14 cellular contexts compared by ENCODE assay signal in genomic region chr22:45880732-45881523, GRCh38.
DNase-seq lines count a peak whose midpoint lies in the region; ATAC-seq, FAIRE-seq and TF ChIP-seq lines count a peak whose summit lies in the region.
"Had no signal": no experiment of that assay in that cellular context is flagged by ENCODE, and none has a peak within 500 bp of the region (broad histone marks: within the 10 kb centered on the region; RNA-seq: fewer than 3 reads in every experiment).

No MANE protein-coding gene starts in this region.

- H3K9me3 Mint-ChIP-seq in brain = no peaks in the 10 kb centered on the region
- H3K9me3 Mint-ChIP-seq: CD8-positive, alpha-beta T cell had no signal

- no peak overlapping the region for H2AFZ ChIP-seq in HepG2 (ENCODE audit: low read length)

- ATAC-seq in HepG2 (peak; percentile 48), HG02623 (IDR thresholded peaks at IDR 0.05; ENCODE audit: unreplicated experiment) (no peak)
- ATAC-seq: CD8-positive, alpha-beta T cell had no signal

- no TSS peak for BruUV-seq in HepG2 (replicated peaks; lab: Mats Ljungman, UMichigan)

- TF ChIP-seq POLR2A in HepG2 (IDR thresholded peaks at IDR 0.05; ENCODE audit: insufficient read depth in 1 of 2, low read depth in 2 of 2, low read length in 2 of 2) = no peak
- TF ChIP-seq POLR2A in sigmoid colon (IDR thresholded peaks at IDR 0.05) = no peak
- TF ChIP-seq POLR2A in tibial nerve (IDR thresholded peaks at IDR 0.05) = no peak

- no peak overlapping the region for H3K9ac ChIP-seq in HepG2 (ENCODE audit: insufficient read depth, low read depth, low read length)

- no peak overlapping the region for H3K4me3 ChIP-seq in H7 (ENCODE audit: insufficient read depth, low read depth, low read length)
- H3K4me3 ChIP-seq in HepG2 (replicated peaks in 1 of 3; ENCODE audit: insufficient read depth in 1 of 3, low read depth in 2 of 3, low read length in 3 of 3) = peak overlapping the region in 2 of 3 experiments; percentile 21 to 37; a peak in 3 of 6 replicates
- peak overlapping the region in 1 of 4 donors; percentile 3 for H3K4me3 ChIP-seq in sigmoid colon
- H3K4me3 ChIP-seq in tibial nerve = peak overlapping the region in 1 of 4 donors; percentile 33
- H3K4me3 ChIP-seq: prostate gland, transverse colon had no signal

- peaks cover 7% of the 10 kb centered on the region for H3K27me3 Mint-ChIP-seq in brain

- H3K9me3 ChIP-seq in HepG2 (ENCODE audit: low read length) (no peaks in the 10 kb centered on the region), sigmoid colon (no peaks in the 10 kb centered on the region), tibial nerve (no peaks in the 10 kb centered on the region)
- H3K9me3 ChIP-seq: prostate gland, transverse colon had no signal

- TF ChIP-seq EP300 in HepG2 (IDR thresholded peaks at IDR 0.05; ENCODE audit: low read depth in 2 of 2, low read length in 2 of 2) = no peak
- no peak for TF ChIP-seq EP300 in HepG2 (CRISPR knock-in tag; IDR thresholded peaks at IDR 0.05; ENCODE audit: borderline replicate concordance)
- TF ChIP-seq EP300 in sigmoid colon (IDR thresholded peaks at IDR 0.05) = no peak
- no peak for TF ChIP-seq EP300 in tibial nerve (IDR thresholded peaks at IDR 0.05)

- intact Hi-C loops in HepG2 (cut with micrococcal nuclease; ENCODE audit: unreplicated experiment) = no loop called here
- intact Hi-C loops in sigmoid colon (cut with DNase I) = no loop called here

- H3K4me1 Mint-ChIP-seq in brain = peaks cover 59% of the 10 kb centered on the region

- DNase-seq in H7 = peak; percentile 83
- DNase-seq in HepG2 (ENCODE audit: low spot score) = no peak
- peak; percentile 54 for DNase-seq in sigmoid colon
- DNase-seq in NCI-H187 treated with DMSO at 0.1 percent for 48 hours (lab: John Stamatoyannopoulos, UW) = no peak
- DNase-seq in tibial nerve (ENCODE audit: low spot score in 2 of 2) = no peak
- DNase-seq: amniotic stem cell; CD8-positive, alpha-beta T cell; dermis blood vessel endothelial cell; MV-4-11; transverse colon had no signal

- no peak for TF ChIP-seq RAD21 in HepG2 (CRISPR knock-in tag; IDR thresholded peaks at IDR 0.05)

- in situ Hi-C loops in HepG2 (cut with HindIII; ENCODE audit: extremely low pct_ligation_motif_present, low pct_unique_long_range_greater_than_20kb) = no loop called here

- CTCF ChIA-PET in HepG2 (lab: Yijun Ruan, JAX; ENCODE audit: low intra/inter-chr PET ratio, low total read pairs) = no interaction called here

- no peaks in the 10 kb centered on the region for H3K36me3 Mint-ChIP-seq in brain
- H3K36me3 Mint-ChIP-seq: CD8-positive, alpha-beta T cell had no signal

- H3K27ac ChIP-seq in HepG2 (ENCODE audit: extremely low read length, insufficient read depth, low read length) (no peak overlapping the region), sigmoid colon (no peak overlapping the region), tibial nerve (no peak overlapping the region)
- H3K27ac ChIP-seq: prostate gland, transverse colon had no signal

- H3K4me3 Mint-ChIP-seq in brain = peak overlapping the region; percentile 30 to 71 (median 57)
- H3K4me3 Mint-ChIP-seq: CD8-positive, alpha-beta T cell had no signal

- POLR2A ChIA-PET in HepG2 (lab: Yijun Ruan, JAX) = no interaction called here

- peak overlapping the region in 3 of 5 experiments; percentile 86 to 92 (median 86) for H3K27ac Mint-ChIP-seq in brain
- H3K27ac Mint-ChIP-seq: CD8-positive, alpha-beta T cell had no signal

- TF ChIP-seq CTCF in brain (conservative IDR thresholded peaks at IDR 0.05) (no peak), HepG2 (CRISPR knock-in tag; IDR thresholded peaks at IDR 0.05) (no peak), sigmoid colon (IDR thresholded peaks at IDR 0.05) (no peak), tibial nerve (IDR thresholded peaks at IDR 0.05) (no peak)

- H4K20me1 ChIP-seq in HepG2 (ENCODE audit: insufficient read depth, low read length) = no peaks in the 10 kb centered on the region

- no peaks in the 10 kb centered on the region for H3K79me2 ChIP-seq in HepG2 (ENCODE audit: insufficient read depth, low read length)

- peaks cover 2% of the 10 kb centered on the region; the same call in 1 of the 2 replicates for H3K27me3 ChIP-seq in H7 (ENCODE audit: control insufficient read depth, insufficient read depth, low read length)
- peaks cover 21 to 84% of the 10 kb centered on the region in 2 experiments for H3K27me3 ChIP-seq in HepG2 (ENCODE audit: control insufficient read depth in 1 of 2, insufficient read depth in 2 of 2, low read length in 2 of 2)
- H3K27me3 ChIP-seq in sigmoid colon = peaks cover 6 to 78% (median 25%) of the 10 kb centered on the region in 3 donors
- H3K27me3 ChIP-seq in tibial nerve = peaks cover 0 to 72% of the 10 kb centered on the region in 2 donors

- peak overlapping the region; percentile 47; the same call in 1 of the 2 replicates for H3K4me2 ChIP-seq in HepG2 (ENCODE audit: low read depth, low read length)

- 0% methylated on average over 4 of the region's 47 CpGs for WGBS in HepG2 (ENCODE audit: low lambda C conversion rate)
- 18 to 24% methylated on average over 47 of the region's 47 CpGs for WGBS in sigmoid colon, 2 donors
- WGBS in tibial nerve, 2 donors = 11% methylated on average over 35 to 39 of the region's 47 CpGs

- FAIRE-seq in HepG2 (lab: Jason Lieb, UNC) = no peak
- FAIRE-seq: G401.6 had no signal

- 0 out of 2 replicates have a peak, but pooled peaks cover 8% of the 10 kb centered on the region for H3K4me1 ChIP-seq in HepG2 (ENCODE audit: insufficient read depth, low read length)
- H3K4me1 ChIP-seq in sigmoid colon = peaks cover 0 to 9% (median 8%) of the 10 kb centered on the region in 4 donors
- peaks cover 0 to 21% (median 10%) of the 10 kb centered on the region in 4 donors for H3K4me1 ChIP-seq in tibial nerve
- H3K4me1 ChIP-seq: prostate gland, transverse colon had no signal

- H3K36me3 ChIP-seq in H7 (replicated peaks; ENCODE audit: control insufficient read depth, insufficient read depth, low read length) (no peaks in the 10 kb centered on the region), HepG2 (replicated peaks in 1 of 2; ENCODE audit: control insufficient read depth in 1 of 2, insufficient read depth in 2 of 2, low read length in 2 of 2) (no peaks in the 10 kb centered on the region), sigmoid colon (no peaks in the 10 kb centered on the region), tibial nerve (no peaks in the 10 kb centered on the region)
- H3K36me3 ChIP-seq: prostate gland, transverse colon had no signal

TF ChIP-seq in HepG2, 621 proteins besides CTCF, POLR2A, EP300 and RAD21:
- TF ChIP-seq BORCS8-MEF2B (CRISPR knock-in tag; IDR thresholded peaks at IDR 0.05) (no peak), POGZ (CRISPR knock-in tag; IDR thresholded peaks at IDR 0.05) (no peak), EZH2 (conservative IDR thresholded peaks at IDR 0.05; ENCODE audit: low read depth, low read length) (peak; percentile 41; the same call in 1 of the 2 replicates), MYNN (CRISPR knock-in tag; IDR thresholded peaks at IDR 0.05; ENCODE audit: low read depth) (no peak), HNRNPLL (IDR thresholded peaks at IDR 0.05; ENCODE audit: low read depth, low read length, poor library complexity, severe bottlenecking) (peak; percentile 56), NKX3-1 (CRISPR knock-in tag; IDR thresholded peaks at IDR 0.05) (no peak)

Comparison
In these comparisons a context has a peak if more than half of its experiments do, and no peak if none do; other contexts are left out.
1. DNase-seq: peak in H7 (single experiment) and sigmoid colon (single experiment); none in HepG2 (single experiment), NCI-H187 treated with DMSO at 0.1 percent for 48 hours (single experiment) and tibial nerve (0 of 2).